Comparison of ENCODE assay signal across 13 cellular contexts in genomic region chr14:56189306-56189705, GRCh38.
DNase-seq lines count a peak whose midpoint lies in the region; ATAC-seq and TF ChIP-seq lines count a peak whose summit lies in the region.
"Had no signal": no experiment of that assay in that cellular context is flagged by ENCODE, and none has a peak within 500 bp of the region (broad histone marks: within the 10 kb centered on the region; RNA-seq: fewer than 3 reads in every experiment).

No MANE protein-coding gene starts in this region.

- WGBS in esophagus muscularis mucosa = 61% methylated on average over 4 of the region's 4 CpGs

- H3K27me3 Mint-ChIP-seq in osteocyte (ENCODE audit: unreplicated experiment) = no peaks in the 10 kb centered on the region
- peaks cover 2% of the 10 kb centered on the region for H3K27me3 Mint-ChIP-seq in neural progenitor cell (ENCODE audit: insufficient read depth, low read depth)
- H3K27me3 Mint-ChIP-seq: naive thymus-derived CD8-positive, alpha-beta T cell had no signal

- H3K9me3 ChIP-seq in PC-3 (ENCODE audit: low read length) (no peaks in the 10 kb centered on the region), esophagus muscularis mucosa (no peaks in the 10 kb centered on the region), neural progenitor cell (ENCODE audit: low read depth) (no peaks in the 10 kb centered on the region)
- H3K9me3 ChIP-seq: gastrocnemius medialis had no signal

- intact Hi-C loops in PC-3 (cut with micrococcal nuclease) = no loop called here
- intact Hi-C loops in esophagus muscularis mucosa (cut with DNase I) = no loop called here

- TF ChIP-seq EP300 in esophagus muscularis mucosa (IDR thresholded peaks at IDR 0.05) = no peak

- H3K79me2 ChIP-seq in PC-3 (ENCODE audit: low read length) (no peaks in the 10 kb centered on the region), neural progenitor cell (ENCODE audit: low read depth) (peaks cover 4% of the 10 kb centered on the region)

- no peak overlapping the region for H3K27ac ChIP-seq in PC-3 (ENCODE audit: low read length)
- no peak overlapping the region for H3K27ac ChIP-seq in esophagus muscularis mucosa (replicated peaks in 1 of 4)
- H3K27ac ChIP-seq in neural progenitor cell = no peak overlapping the region
- H3K27ac ChIP-seq: gastrocnemius medialis had no signal

- TF ChIP-seq CTCF in PC-3 (conservative IDR thresholded peaks at IDR 0.05; ENCODE audit: low read depth, low read length) (no peak), esophagus muscularis mucosa (IDR thresholded peaks at IDR 0.05) (no peak), osteocyte (IDR thresholded peaks at IDR 0.05) (no peak), neural progenitor cell (IDR thresholded peaks at IDR 0.05) (no peak)

- TF ChIP-seq POLR2A in esophagus muscularis mucosa (IDR thresholded peaks at IDR 0.05; ENCODE audit: low read depth) = no peak

- H3K27me3 ChIP-seq in PC-3 (ENCODE audit: low read length) = peaks cover 56% of the 10 kb centered on the region
- no peaks in the 10 kb centered on the region for H3K27me3 ChIP-seq in esophagus muscularis mucosa
- H3K27me3 ChIP-seq in neural progenitor cell = no peaks in the 10 kb centered on the region
- H3K27me3 ChIP-seq: gastrocnemius medialis had no signal

- H3K4me1 ChIP-seq in PC-3 (ENCODE audit: insufficient read depth, low read length) (no peaks in the 10 kb centered on the region), esophagus muscularis mucosa (peaks cover 0 to 5% (median 2%) of the 10 kb centered on the region in 4 donors), neural progenitor cell (peaks cover 17% of the 10 kb centered on the region)

- POLR2A ChIA-PET in PC-3 (lab: Charles Lee; ENCODE audit: unreplicated experiment) = no interaction called here

- no TSS peak for BruUV-seq in PC-3 (replicated peaks; lab: Mats Ljungman, UMichigan)

- no peak for ATAC-seq in PC-3
- ATAC-seq in HG03175 (IDR thresholded peaks at IDR 0.05; ENCODE audit: unreplicated experiment) = no peak
- ATAC-seq: activated naive CD4-positive, alpha-beta T cell treated with anti-CD3 and anti-CD28 coated beads, Interleukin-2, amount 50 U/mL, for 72 hours; gastrocnemius medialis; naive thymus-derived CD8-positive, alpha-beta T cell had no signal

- H3K4me3 Mint-ChIP-seq in osteocyte (ENCODE audit: unreplicated experiment) = no peak overlapping the region
- no peak overlapping the region for H3K4me3 Mint-ChIP-seq in neural progenitor cell

- no peaks in the 10 kb centered on the region for H3K9me2 ChIP-seq in PC-3 (replicated peaks; ENCODE audit: low read length)

- H3K9ac ChIP-seq in PC-3 (ENCODE audit: low read length) = no peak overlapping the region
- no peak overlapping the region for H3K9ac ChIP-seq in neural progenitor cell

- H3K36me3 ChIP-seq in PC-3 (ENCODE audit: low read depth, low read length) (no peaks in the 10 kb centered on the region), esophagus muscularis mucosa (no peaks in the 10 kb centered on the region), neural progenitor cell (no peaks in the 10 kb centered on the region)
- H3K36me3 ChIP-seq: gastrocnemius medialis had no signal

- H3K36me3 Mint-ChIP-seq in osteocyte (ENCODE audit: unreplicated experiment) (peaks cover 2% of the 10 kb centered on the region), neural progenitor cell (no peaks in the 10 kb centered on the region)
- H3K36me3 Mint-ChIP-seq: activated naive CD4-positive, alpha-beta T cell treated with anti-CD3 and anti-CD28 coated beads, Interleukin-2, amount 50 U/mL, for 72 hours had no signal

- H3K4me3 ChIP-seq in PC-3 (ENCODE audit: low read length) (no peak overlapping the region), esophagus muscularis mucosa (no peak overlapping the region), neural progenitor cell (no peak overlapping the region)
- H3K4me3 ChIP-seq: gastrocnemius medialis had no signal

- no peaks in the 10 kb centered on the region for H3K9me3 Mint-ChIP-seq in osteocyte (ENCODE audit: unreplicated experiment)
- H3K9me3 Mint-ChIP-seq in neural progenitor cell = no peaks in the 10 kb centered on the region
- H3K9me3 Mint-ChIP-seq: activated naive CD4-positive, alpha-beta T cell treated with anti-CD3 and anti-CD28 coated beads, Interleukin-2, amount 50 U/mL, for 72 hours had no signal

- H4K20me1 ChIP-seq in PC-3 (ENCODE audit: low read length) (no peaks in the 10 kb centered on the region), neural progenitor cell (ENCODE audit: low read depth) (peaks cover 6% of the 10 kb centered on the region)

- no peak overlapping the region for H2AFZ ChIP-seq in PC-3 (ENCODE audit: low read length)
- H2AFZ ChIP-seq in neural progenitor cell (replicated peaks) = no peak overlapping the region

- H3K4me2 ChIP-seq in PC-3 (ENCODE audit: low read length) (no peak overlapping the region), neural progenitor cell (no peak overlapping the region)

- H3K4me1 Mint-ChIP-seq in osteocyte (ENCODE audit: unreplicated experiment) = peaks cover 10% of the 10 kb centered on the region
- peaks cover 7% of the 10 kb centered on the region for H3K4me1 Mint-ChIP-seq in neural progenitor cell

- no peaks in the 10 kb centered on the region for H3F3A ChIP-seq in PC-3 (ENCODE audit: low read length, unreplicated experiment)
- no peaks in the 10 kb centered on the region for H3F3A ChIP-seq in neural progenitor cell (ENCODE audit: low read depth)

- H3K27ac Mint-ChIP-seq in osteocyte (ENCODE audit: unreplicated experiment) (no peak overlapping the region), neural progenitor cell (no peak overlapping the region)
- H3K27ac Mint-ChIP-seq: activated naive CD4-positive, alpha-beta T cell treated with anti-CD3 and anti-CD28 coated beads, Interleukin-2, amount 50 U/mL, for 72 hours; naive thymus-derived CD8-positive, alpha-beta T cell had no signal

- CTCF ChIA-PET in PC-3 (lab: Charles Lee) = no interaction called here

- DNase-seq in Daoy (ENCODE audit: low read depth) (peak; percentile 76), PC-3 (peak; percentile 77), esophagus muscularis mucosa (ENCODE audit: extremely low spot score) (peak; percentile 21), osteocyte (ENCODE audit: extremely low spot score, unreplicated experiment) (peak; percentile 11), midbrain (lab: John Stamatoyannopoulos, UW) (no peak), neural progenitor cell (ENCODE audit: low spot score) (no peak), hepatic stellate cell (ENCODE audit: low spot score) (no peak)
- DNase-seq: gastrocnemius medialis; kidney; naive thymus-derived CD8-positive, alpha-beta T cell; NCI-H1105 had no signal

Comparison
In these comparisons a context has a peak if more than half of its experiments do, and no peak if none do; other contexts are left out.
1. DNase-seq: peak in Daoy (single experiment), PC-3 (single experiment), esophagus muscularis mucosa (single experiment) and osteocyte (single experiment); none in midbrain (single experiment), neural progenitor cell (single experiment) and hepatic stellate cell (single experiment).